In the genomic region with DNA sequence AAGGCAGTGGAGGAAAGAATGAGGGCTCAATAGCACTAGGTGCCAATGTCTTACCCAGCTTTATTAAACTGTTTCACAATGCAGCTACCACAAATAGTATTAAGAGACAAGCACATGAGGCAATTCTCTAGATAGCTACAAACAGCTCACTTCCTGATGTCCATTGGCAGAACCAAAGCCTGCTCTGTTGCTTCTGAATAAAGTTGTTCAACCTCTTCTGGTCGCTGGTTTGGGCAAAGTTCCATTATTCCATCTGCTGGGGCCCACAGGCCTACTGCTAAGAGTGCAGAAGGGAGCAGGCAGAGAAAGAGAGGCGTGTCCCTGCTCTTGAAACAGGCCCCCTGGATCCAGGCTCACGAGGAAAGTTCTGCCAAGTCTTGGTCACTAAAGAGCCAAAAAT, we compare ENCODE assay signal across 12 cellular contexts.
A peak's percentile ranks its signal among the peaks of the same experiment; 100 is the strongest.
DNase-seq lines count a peak whose midpoint lies in the region; ATAC-seq, FAIRE-seq and TF ChIP-seq lines count a peak whose summit lies in the region.
"Had no signal": no experiment of that assay in that cellular context is flagged by ENCODE, and none has a peak within 500 bp of the region (broad histone marks: within the 10 kb centered on the region; RNA-seq: fewer than 3 reads in every experiment).

No MANE protein-coding gene starts in this region.

- no TSS peak for BruUV-seq in HepG2 (replicated peaks; lab: Mats Ljungman, UMichigan)

- no peak overlapping the region for H3K27ac Mint-ChIP-seq in effector memory CD8-positive, alpha-beta T cell
- H3K27ac Mint-ChIP-seq in activated T-helper 2 cell treated with anti-CD3 and anti-CD28 coated beads, Interferon-gamma antibody, Interleukin-2, Interleukin-4, amounts not matched to agents 10 μg/mL and 5 μg/mL and 100 μg/mL, durations not matched to agents 14 hours and 24 hours and 36 hours, result no peak overlapping the region
- H3K27ac Mint-ChIP-seq: activated naive CD8-positive, alpha-beta T cell treated with anti-CD3 and anti-CD28 coated beads for 36 hours had no signal

- in situ Hi-C loops in HepG2 (cut with HindIII; ENCODE audit: extremely low pct_ligation_motif_present, low pct_unique_long_range_greater_than_20kb), result no loop called here

- no peak overlapping the region for H2AFZ ChIP-seq in HepG2 (ENCODE audit: low read length)

- CTCF ChIA-PET in HepG2 (lab: Yijun Ruan, JAX; ENCODE audit: low intra/inter-chr PET ratio, low total read pairs), result no interaction called here

- H3K27me3 ChIP-seq in liver (ENCODE audit: control insufficient read depth in 4 of 4, insufficient read depth in 4 of 4, low read length in 3 of 4), result no peaks in the 10 kb centered on the region
- no peaks in the 10 kb centered on the region; a peak in 1 of 5 replicates for H3K27me3 ChIP-seq in HepG2 (ENCODE audit: control insufficient read depth in 1 of 2, insufficient read depth in 2 of 2, low read length in 2 of 2)
- no peaks in the 10 kb centered on the region for H3K27me3 ChIP-seq in esophagus muscularis mucosa
- no peaks in the 10 kb centered on the region for H3K27me3 ChIP-seq in muscle layer of duodenum (ENCODE audit: low read depth, low read length)
- no peaks in the 10 kb centered on the region for H3K27me3 ChIP-seq in aorta (ENCODE audit: control insufficient read depth in 1 of 2, insufficient read depth in 2 of 2, low read length in 1 of 2)
- H3K27me3 ChIP-seq in H7 (ENCODE audit: control insufficient read depth, insufficient read depth, low read length), result no peaks in the 10 kb centered on the region

- peaks cover 0 to 2% of the 10 kb centered on the region in 2 donors for H3K4me1 Mint-ChIP-seq in effector memory CD8-positive, alpha-beta T cell (ENCODE audit: low read depth in 2 of 2)
- peaks cover 16% of the 10 kb centered on the region for H3K4me1 Mint-ChIP-seq in activated T-helper 2 cell treated with anti-CD3 and anti-CD28 coated beads, Interferon-gamma antibody, Interleukin-2, Interleukin-4, amounts not matched to agents 10 μg/mL and 5 μg/mL and 100 μg/mL, durations not matched to agents 14 hours and 24 hours and 36 hours (ENCODE audit: low read depth)
- H3K4me1 Mint-ChIP-seq: activated naive CD8-positive, alpha-beta T cell treated with anti-CD3 and anti-CD28 coated beads for 36 hours; stimulated activated naive CD8-positive, alpha-beta T cell treated with anti-CD3 and anti-CD28 coated beads, Interleukin-15, amount 100 ng/mL, for 72 hours had no signal

- TF ChIP-seq RAD21 in liver (IDR thresholded peaks at IDR 0.05), result peak in 1 of 2 donors; percentile 16
- TF ChIP-seq RAD21 in HepG2 (CRISPR knock-in tag; IDR thresholded peaks at IDR 0.05), result no peak

- H3K4me2 ChIP-seq in HepG2 (ENCODE audit: low read depth, low read length), result no peak overlapping the region
- H3K4me2 ChIP-seq: A549, smooth muscle cell had no signal

- no peaks in the 10 kb centered on the region for H4K20me1 ChIP-seq in HepG2 (ENCODE audit: insufficient read depth, low read length)

- DNase-seq in HepG2 (ENCODE audit: low spot score), result no peak
- DNase-seq in esophagus muscularis mucosa (ENCODE audit: extremely low spot score), result peak; percentile 95
- DNase-seq in aorta, result peak in 1 of 2 donors; percentile 73
- no peak for DNase-seq in effector memory CD8-positive, alpha-beta T cell
- DNase-seq in H7, result no peak
- DNase-seq in activated T-helper 2 cell treated with anti-CD3 and anti-CD28 coated beads, Interferon-gamma antibody, Interleukin-2, Interleukin-4, amounts not matched to agents 10 μg/mL and 5 μg/mL and 100 μg/mL, durations not matched to agents 14 hours and 24 hours and 36 hours (ENCODE audit: low spot score), result no peak
- DNase-seq: activated naive CD8-positive, alpha-beta T cell treated with anti-CD3 and anti-CD28 coated beads for 36 hours; stimulated activated naive CD8-positive, alpha-beta T cell treated with anti-CD3 and anti-CD28 coated beads, Interleukin-15, amount 100 ng/mL, for 72 hours had no signal

- no peak overlapping the region for H3K4me3 Mint-ChIP-seq in effector memory CD8-positive, alpha-beta T cell
- H3K4me3 Mint-ChIP-seq in activated T-helper 2 cell treated with anti-CD3 and anti-CD28 coated beads, Interferon-gamma antibody, Interleukin-2, Interleukin-4, amounts not matched to agents 10 μg/mL and 5 μg/mL and 100 μg/mL, durations not matched to agents 14 hours and 24 hours and 36 hours (ENCODE audit: low read depth), result no peak overlapping the region
- H3K4me3 Mint-ChIP-seq: activated naive CD8-positive, alpha-beta T cell treated with anti-CD3 and anti-CD28 coated beads for 36 hours; stimulated activated naive CD8-positive, alpha-beta T cell treated with anti-CD3 and anti-CD28 coated beads, Interleukin-15, amount 100 ng/mL, for 72 hours had no signal

- no peak overlapping the region for H3K9ac ChIP-seq in liver (ENCODE audit: low read depth in 1 of 2, low read length in 2 of 2)
- no peak overlapping the region for H3K9ac ChIP-seq in HepG2 (ENCODE audit: insufficient read depth, low read depth, low read length)

- ATAC-seq in HepG2 (no peak), aorta (ENCODE audit: low FRiP score) (peak; percentile 90)
- ATAC-seq in effector memory CD8-positive, alpha-beta T cell (replicated peaks), result no peak
- ATAC-seq: A549; stimulated activated naive CD8-positive, alpha-beta T cell treated with anti-CD3 and anti-CD28 coated beads, Interleukin-15, amount 100 ng/mL, for 72 hours had no signal

- WGBS in liver, result 72% methylated on average over 3 of the region's 3 CpGs
- 10% methylated on average over 3 of the region's 3 CpGs for WGBS in HepG2 (ENCODE audit: low lambda C conversion rate)
- 34% methylated on average over 3 of the region's 3 CpGs for WGBS in esophagus muscularis mucosa
- 10 to 12% methylated on average over 3 of the region's 3 CpGs for WGBS in aorta, 2 donors

- no peak for TF ChIP-seq CTCF in liver (IDR thresholded peaks at IDR 0.05; ENCODE audit: low read depth, low read length, missing input control)
- no peak for TF ChIP-seq CTCF in HepG2 (CRISPR knock-in tag; IDR thresholded peaks at IDR 0.05)
- no peak for TF ChIP-seq CTCF in esophagus muscularis mucosa (IDR thresholded peaks at IDR 0.05)

- POLR2A ChIA-PET in HepG2 (lab: Yijun Ruan, JAX), result no interaction called here

- no peaks in the 10 kb centered on the region for H3K36me3 Mint-ChIP-seq in effector memory CD8-positive, alpha-beta T cell (ENCODE audit: insufficient read depth)
- H3K36me3 Mint-ChIP-seq in activated T-helper 2 cell treated with anti-CD3 and anti-CD28 coated beads, Interferon-gamma antibody, Interleukin-2, Interleukin-4, amounts not matched to agents 10 μg/mL and 5 μg/mL and 100 μg/mL, durations not matched to agents 14 hours and 24 hours and 36 hours (ENCODE audit: low read depth), result peaks cover 4% of the 10 kb centered on the region
- H3K36me3 Mint-ChIP-seq: activated naive CD8-positive, alpha-beta T cell treated with anti-CD3 and anti-CD28 coated beads for 36 hours had no signal

- H3K9me3 ChIP-seq in liver (ENCODE audit: control insufficient read depth in 4 of 4, low read length in 3 of 4) (no peaks in the 10 kb centered on the region), HepG2 (ENCODE audit: low read length) (no peaks in the 10 kb centered on the region), esophagus muscularis mucosa (no peaks in the 10 kb centered on the region), muscle layer of duodenum (ENCODE audit: control insufficient read depth in 1 of 2, low read length in 2 of 2) (no peaks in the 10 kb centered on the region), aorta (ENCODE audit: control insufficient read depth, low read length) (no peaks in the 10 kb centered on the region)
- H3K9me3 ChIP-seq: A549 had no signal

- TF ChIP-seq POLR2A in HepG2 (IDR thresholded peaks at IDR 0.05; ENCODE audit: insufficient read depth in 1 of 2, low read depth in 2 of 2, low read length in 2 of 2) (no peak), esophagus muscularis mucosa (IDR thresholded peaks at IDR 0.05; ENCODE audit: low read depth) (no peak)

- H3K9me3 Mint-ChIP-seq in effector memory CD8-positive, alpha-beta T cell, result no peaks in the 10 kb centered on the region
- H3K9me3 Mint-ChIP-seq in activated T-helper 2 cell treated with anti-CD3 and anti-CD28 coated beads, Interferon-gamma antibody, Interleukin-2, Interleukin-4, amounts not matched to agents 10 μg/mL and 5 μg/mL and 100 μg/mL, durations not matched to agents 14 hours and 24 hours and 36 hours, result no peaks in the 10 kb centered on the region
- H3K9me3 Mint-ChIP-seq: activated naive CD8-positive, alpha-beta T cell treated with anti-CD3 and anti-CD28 coated beads for 36 hours; stimulated activated naive CD8-positive, alpha-beta T cell treated with anti-CD3 and anti-CD28 coated beads, Interleukin-15, amount 100 ng/mL, for 72 hours had no signal

- H3K79me2 ChIP-seq in HepG2 (ENCODE audit: insufficient read depth, low read length), result no peaks in the 10 kb centered on the region

- no peak for FAIRE-seq in HepG2 (lab: Jason Lieb, UNC)
- FAIRE-seq: A549 had no signal

- H3K4me1 ChIP-seq in liver (ENCODE audit: control insufficient read depth in 4 of 4, insufficient read depth in 4 of 4, low read length in 3 of 4), result peaks cover 0 to 2% (median 0%) of the 10 kb centered on the region in 4 donors
- H3K4me1 ChIP-seq in HepG2 (ENCODE audit: insufficient read depth, low read length), result no peaks in the 10 kb centered on the region
- H3K4me1 ChIP-seq in esophagus muscularis mucosa, result peaks cover 11 to 30% (median 22%) of the 10 kb centered on the region in 4 donors
- H3K4me1 ChIP-seq in muscle layer of duodenum (ENCODE audit: control insufficient read depth in 1 of 2, insufficient read depth in 2 of 2, low read length in 2 of 2), result peaks cover 0 to 5% of the 10 kb centered on the region in 2 donors
- peaks cover 1 to 10% of the 10 kb centered on the region in 2 donors for H3K4me1 ChIP-seq in aorta (ENCODE audit: control insufficient read depth in 1 of 2, insufficient read depth in 2 of 2, low read length in 2 of 2)
- H3K4me1 ChIP-seq: A549 had no signal

- H3K4me3 ChIP-seq in liver (ENCODE audit: low read depth in 1 of 3, low read length in 3 of 3), result no peak overlapping the region
- H3K4me3 ChIP-seq in HepG2 (replicated peaks in 1 of 3; ENCODE audit: insufficient read depth in 1 of 3, low read depth in 2 of 3, low read length in 3 of 3), result no peak overlapping the region
- H3K4me3 ChIP-seq in esophagus muscularis mucosa, result no peak overlapping the region
- H3K4me3 ChIP-seq in muscle layer of duodenum (ENCODE audit: low read depth in 1 of 2, low read length in 2 of 2), result no peak overlapping the region
- no peak overlapping the region for H3K4me3 ChIP-seq in aorta (ENCODE audit: low read length in 2 of 2)
- no peak overlapping the region for H3K4me3 ChIP-seq in H7 (ENCODE audit: insufficient read depth, low read depth, low read length)
- H3K4me3 ChIP-seq: A549, smooth muscle cell had no signal

- no peaks in the 10 kb centered on the region for H3K36me3 ChIP-seq in liver (ENCODE audit: control insufficient read depth in 4 of 4, insufficient read depth in 3 of 4, low read depth in 1 of 4, low read length in 3 of 4)
- H3K36me3 ChIP-seq in HepG2 (replicated peaks in 1 of 2; ENCODE audit: control insufficient read depth in 1 of 2, insufficient read depth in 2 of 2, low read length in 2 of 2), result no peaks in the 10 kb centered on the region
- H3K36me3 ChIP-seq in esophagus muscularis mucosa, result no peaks in the 10 kb centered on the region
- H3K36me3 ChIP-seq in muscle layer of duodenum (ENCODE audit: control insufficient read depth in 1 of 2, insufficient read depth in 2 of 2, low read length in 2 of 2), result no peaks in the 10 kb centered on the region
- H3K36me3 ChIP-seq in aorta (ENCODE audit: control insufficient read depth in 1 of 2, insufficient read depth in 2 of 2, low read length in 1 of 2), result no peaks in the 10 kb centered on the region
- no peaks in the 10 kb centered on the region for H3K36me3 ChIP-seq in H7 (replicated peaks; ENCODE audit: control insufficient read depth, insufficient read depth, low read length)

- no peak overlapping the region for H3K27ac ChIP-seq in liver (ENCODE audit: low read depth in 1 of 2, low read length in 2 of 2)
- H3K27ac ChIP-seq in HepG2 (ENCODE audit: extremely low read length, insufficient read depth, low read length), result no peak overlapping the region
- peak overlapping the region; percentile 38 to 59 (median 48) for H3K27ac ChIP-seq in esophagus muscularis mucosa (replicated peaks in 1 of 4)
- peak overlapping the region; percentile 4 for H3K27ac ChIP-seq in muscle layer of duodenum (ENCODE audit: low read length)
- peak overlapping the region; percentile 30 to 59 for H3K27ac ChIP-seq in aorta (ENCODE audit: low read depth in 1 of 2, low read length in 2 of 2)
- H3K27ac ChIP-seq: A549 had no signal

- no peaks in the 10 kb centered on the region for H3K27me3 Mint-ChIP-seq in effector memory CD8-positive, alpha-beta T cell
- H3K27me3 Mint-ChIP-seq in activated T-helper 2 cell treated with anti-CD3 and anti-CD28 coated beads, Interferon-gamma antibody, Interleukin-2, Interleukin-4, amounts not matched to agents 10 μg/mL and 5 μg/mL and 100 μg/mL, durations not matched to agents 14 hours and 24 hours and 36 hours (ENCODE audit: low read depth), result no peaks in the 10 kb centered on the region
- H3K27me3 Mint-ChIP-seq: activated naive CD8-positive, alpha-beta T cell treated with anti-CD3 and anti-CD28 coated beads for 36 hours; stimulated activated naive CD8-positive, alpha-beta T cell treated with anti-CD3 and anti-CD28 coated beads, Interleukin-15, amount 100 ng/mL, for 72 hours had no signal

- intact Hi-C loops in HepG2 (cut with micrococcal nuclease; ENCODE audit: unreplicated experiment), result no loop called here
- intact Hi-C loops in esophagus muscularis mucosa (cut with DNase I), result no loop called here
- intact Hi-C loops in aorta (cut with DNase I), result no loop called here
- intact Hi-C loops in activated T-helper 2 cell treated with anti-CD3 and anti-CD28 coated beads, Interferon-gamma antibody, Interleukin-2, Interleukin-4, amounts not matched to agents 10 μg/mL and 5 μg/mL and 100 μg/mL, durations not matched to agents 14 hours and 24 hours and 36 hours (cut with micrococcal nuclease), result no loop called here

- TF ChIP-seq EP300 in HepG2 (IDR thresholded peaks at IDR 0.05; ENCODE audit: low read depth in 2 of 2, low read length in 2 of 2) (no peak), HepG2 (CRISPR knock-in tag; IDR thresholded peaks at IDR 0.05; ENCODE audit: borderline replicate concordance) (no peak), esophagus muscularis mucosa (IDR thresholded peaks at IDR 0.05) (no peak)

Comparison
In these comparisons a context has a peak if more than half of its experiments do, and no peak if none do; other contexts are left out.
1. H3K27ac ChIP-seq: peak in esophagus muscularis mucosa (4 of 4), muscle layer of duodenum (single experiment) and aorta (2 of 2); none in liver (0 of 2) and HepG2 (single experiment).